Comparison of ENCODE assay signal across 8 cellular contexts in genomic region chr16:47779201-47780016, GRCh38.
DNase-seq lines count a peak whose midpoint lies in the region; ATAC-seq and TF ChIP-seq lines count a peak whose summit lies in the region.

No MANE protein-coding gene starts in this region.

- no peaks in the 10 kb centered on the region for H3K9me3 Mint-ChIP-seq in activated naive CD8-positive, alpha-beta T cell treated with anti-CD3 and anti-CD28 coated beads for 36 hours
- H3K9me3 Mint-ChIP-seq in endothelial cell (ENCODE audit: unreplicated experiment), result no peaks in the 10 kb centered on the region

- no peaks in the 10 kb centered on the region for H3K27me3 ChIP-seq in vagina

- H3K9me3 ChIP-seq in mesodermal cell (ENCODE audit: control insufficient read depth, low read length) (no peaks in the 10 kb centered on the region), vagina (no peaks in the 10 kb centered on the region)

- no peaks in the 10 kb centered on the region for H3K36me3 Mint-ChIP-seq in activated naive CD8-positive, alpha-beta T cell treated with anti-CD3 and anti-CD28 coated beads for 36 hours
- no peaks in the 10 kb centered on the region for H3K36me3 Mint-ChIP-seq in endothelial cell (ENCODE audit: low read depth, unreplicated experiment)

- peak overlapping the region; percentile 71 for H3K4me3 Mint-ChIP-seq in activated naive CD8-positive, alpha-beta T cell treated with anti-CD3 and anti-CD28 coated beads for 36 hours
- H3K4me3 Mint-ChIP-seq in endothelial cell (ENCODE audit: unreplicated experiment), result no peak overlapping the region

- no peak for TF ChIP-seq CTCF in vagina (IDR thresholded peaks at IDR 0.05)
- no peak for TF ChIP-seq CTCF in endothelial cell (IDR thresholded peaks at IDR 0.05; ENCODE audit: unreplicated experiment)

- H3K27ac ChIP-seq in mesodermal cell (ENCODE audit: low read depth, low read length, severe bottlenecking), result peak overlapping the region; percentile 39
- H3K27ac ChIP-seq in vagina, result no peak overlapping the region

- peaks cover 10% of the 10 kb centered on the region for H3K4me1 Mint-ChIP-seq in activated naive CD8-positive, alpha-beta T cell treated with anti-CD3 and anti-CD28 coated beads for 36 hours
- peaks cover 7% of the 10 kb centered on the region for H3K4me1 Mint-ChIP-seq in endothelial cell (ENCODE audit: unreplicated experiment)

- peak overlapping the region; percentile 6 for H3K4me3 ChIP-seq in Jurkat, Clone E6-1 (ENCODE audit: low read length)
- no peak overlapping the region for H3K4me3 ChIP-seq in mesodermal cell (ENCODE audit: extremely low read depth, insufficient read depth, low read length, poor library complexity, severe bottlenecking)
- H3K4me3 ChIP-seq in vagina, result peak overlapping the region; percentile 23 to 37

- intact Hi-C loops in vagina (cut with DNase I), result no loop called here

- H3K4me1 ChIP-seq in mesodermal cell (ENCODE audit: control insufficient read depth, insufficient read depth, low read length, poor library complexity, severe bottlenecking) (peaks cover 7% of the 10 kb centered on the region), vagina (peaks cover 11% of the 10 kb centered on the region)

- 0 to 61% methylated on average over 1 to 6 of the region's 7 CpGs for WGBS in mesodermal cell (ENCODE audit: insufficient coverage in 2 of 2), 2 experiments

- peak overlapping the region; percentile 77 for H3K27ac Mint-ChIP-seq in activated naive CD8-positive, alpha-beta T cell treated with anti-CD3 and anti-CD28 coated beads for 36 hours
- no peak overlapping the region for H3K27ac Mint-ChIP-seq in endothelial cell (ENCODE audit: unreplicated experiment)

- H3K36me3 ChIP-seq in mesodermal cell (ENCODE audit: control insufficient read depth, insufficient read depth, low read length), result no peaks in the 10 kb centered on the region
- H3K36me3 ChIP-seq in vagina, result no peaks in the 10 kb centered on the region

- TF ChIP-seq POLR2A in vagina (IDR thresholded peaks at IDR 0.05), result no peak

- H3K27me3 Mint-ChIP-seq in activated naive CD8-positive, alpha-beta T cell treated with anti-CD3 and anti-CD28 coated beads for 36 hours, result no peaks in the 10 kb centered on the region
- no peaks in the 10 kb centered on the region for H3K27me3 Mint-ChIP-seq in endothelial cell (ENCODE audit: unreplicated experiment)

- no peak for ATAC-seq in GM19324 (IDR thresholded peaks at IDR 0.05; ENCODE audit: low FRiP score, unreplicated experiment)

- DNase-seq in NOMO-1 (lab: John Stamatoyannopoulos, UW; ENCODE audit: unreplicated experiment in 2 of 2) (peak; percentile 7 to 15), NOMO-1 treated with dmso at 0.1 percent for 144 hours (lab: John Stamatoyannopoulos, UW; ENCODE audit: unreplicated experiment) (no peak), vagina (ENCODE audit: extremely low spot score in 2 of 2) (no peak), endothelial cell (ENCODE audit: low spot score) (no peak)
- DNase-seq in Jurkat, Clone E6-1 (ENCODE audit: low read depth, low spot score), result peak; percentile 10
- peak; percentile 15 for DNase-seq in activated naive CD8-positive, alpha-beta T cell treated with anti-CD3 and anti-CD28 coated beads for 36 hours

Comparison
In these comparisons a context has a peak if more than half of its experiments do, and no peak if none do; other contexts are left out.
1. DNase-seq: peak in NOMO-1 (2 of 2), Jurkat, Clone E6-1 (single experiment) and activated naive CD8-positive, alpha-beta T cell treated with anti-CD3 and anti-CD28 coated beads for 36 hours (single experiment); none in NOMO-1 treated with dmso at 0.1 percent for 144 hours (single experiment), vagina (0 of 2) and endothelial cell (single experiment).